10 cellular contexts compared by ENCODE assay signal in the genomic region with DNA sequence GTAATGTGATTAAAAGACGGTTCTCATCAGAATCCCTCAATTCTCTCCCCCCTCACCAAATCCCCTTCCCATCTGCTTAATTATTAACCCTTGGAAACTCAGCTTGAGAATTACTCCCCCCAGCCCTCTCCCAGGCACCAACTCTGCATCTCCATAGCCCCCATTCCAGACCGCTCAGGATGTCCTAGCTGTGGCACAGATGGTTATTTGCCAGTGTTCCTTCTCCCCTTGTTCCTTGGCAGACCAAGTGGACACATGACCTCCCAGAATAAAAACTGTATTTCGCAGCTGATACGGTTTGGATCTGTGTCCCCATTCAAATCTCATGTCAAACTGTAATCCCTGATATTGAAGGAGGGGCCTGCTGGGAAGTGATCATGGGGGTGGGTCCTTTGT. TPM values are rescaled to one million over a fixed set of nuclear protein-coding genes. Genes with fewer than 3 reads are reported as not detected.
DNase-seq lines count a peak whose midpoint lies in the region; ATAC-seq, FAIRE-seq and TF ChIP-seq lines count a peak whose summit lies in the region.
"Had no signal": no experiment of that assay in that cellular context is flagged by ENCODE, and none has a peak within 500 bp of the region (broad histone marks: within the 10 kb centered on the region; RNA-seq: fewer than 3 reads in every experiment).

No MANE protein-coding gene starts in this region.

- no peak for TF ChIP-seq POLR2A in GM12878 (IDR thresholded peaks at IDR 0.05; ENCODE audit: low read depth, low read length)
- TF ChIP-seq POLR2A in suprapubic skin (IDR thresholded peaks at IDR 0.05), result no peak
- no peak for TF ChIP-seq POLR2A in GM12891 (IDR thresholded peaks at IDR 0.05; ENCODE audit: low read depth, low read length)

- WGBS in GM12878 (ENCODE audit: insufficient coverage, insufficient replicate concordance, low lambda C conversion rate, missing lambda C conversion rate), result 68% methylated on average over 4 of the region's 4 CpGs
- 95% methylated on average over 4 of the region's 4 CpGs for WGBS in suprapubic skin

- no peak for DNase-seq in activated CD4-positive, alpha-beta T cell treated with anti-CD3 and anti-CD28 coated beads, Interleukin-2, amount 10 ng/mL, durations not matched to agents 24 days and 14 days
- no peak for DNase-seq in activated CD4-positive, alpha-beta T cell treated with anti-CD3 and anti-CD28 coated beads for 4 hours
- DNase-seq in GM12878 (ENCODE audit: low read depth, low spot score) (no peak), left lung (no peak), suprapubic skin (ENCODE audit: low spot score in 2 of 2) (no peak), epidermal melanocyte (ENCODE audit: insufficient read length, low spot score) (no peak), GM12891 (ENCODE audit: insufficient read length, low spot score) (no peak)
- DNase-seq: NCI-H1694 treated with DMSO at 0.1 percent for 48 hours, RPMI8226 had no signal

- CTCF ChIA-PET in GM12878 (lab: Yijun Ruan, JAX), result interaction anchor here (0.7 to 2.4 kb wide), 5 partner anchors 25 to 134 kb away, joined by 3 to 7 read pairs (median 3); no protein-coding TSS in a partner anchor

- BruUV-seq in GM12878 (replicated peaks; lab: Mats Ljungman, UMichigan), result no TSS peak

- H3K27ac Mint-ChIP-seq in activated CD4-positive, alpha-beta T cell treated with anti-CD3 and anti-CD28 coated beads, Interleukin-2, amount 10 ng/mL, durations not matched to agents 24 days and 14 days, result peak overlapping the region; percentile 97

- no peaks in the 10 kb centered on the region for H3K79me2 ChIP-seq in GM12878 (ENCODE audit: control insufficient read depth, insufficient read depth, low read length)

- no peak overlapping the region for H3K4me2 ChIP-seq in GM12878 (ENCODE audit: control insufficient read depth, insufficient read depth)

- SMC1A ChIA-PET in GM12878 (lab: Charles Lee; ENCODE audit: uncharacterized antibody, unreplicated experiment), result interaction anchor here (1.1 to 1.9 kb wide), 4 partner anchors 13 to 136 kb away, joined by 3 to 6 read pairs (median 4); partner anchors contain the start of gene PRPF38B

- peaks cover 40% of the 10 kb centered on the region for H3K36me3 Mint-ChIP-seq in activated CD4-positive, alpha-beta T cell treated with anti-CD3 and anti-CD28 coated beads, Interleukin-2, amount 10 ng/mL, durations not matched to agents 24 days and 14 days (ENCODE audit: low read depth)

- TF ChIP-seq CTCF in GM12878 (IDR thresholded peaks at IDR 0.05 in 2 of 3, conservative IDR thresholded peaks at IDR 0.05 in 1 of 3; ENCODE audit: control insufficient read depth in 2 of 3, extremely low read depth in 1 of 3, insufficient read depth in 1 of 3, low read depth in 3 of 3, low read length in 3 of 3), result no peak
- TF ChIP-seq CTCF in left lung (IDR thresholded peaks at IDR 0.05), result no peak
- TF ChIP-seq CTCF in suprapubic skin (IDR thresholded peaks at IDR 0.05), result no peak

- peaks cover 3% of the 10 kb centered on the region for H3K9me3 Mint-ChIP-seq in activated CD4-positive, alpha-beta T cell treated with anti-CD3 and anti-CD28 coated beads, Interleukin-2, amount 10 ng/mL, durations not matched to agents 24 days and 14 days

- peaks cover 54% of the 10 kb centered on the region for H3K4me1 Mint-ChIP-seq in activated CD4-positive, alpha-beta T cell treated with anti-CD3 and anti-CD28 coated beads, Interleukin-2, amount 10 ng/mL, durations not matched to agents 24 days and 14 days

- RAD21 ChIA-PET in GM12878 (lab: Charles Lee; ENCODE audit: unreplicated experiment), result interaction anchor here (0.7 to 2.0 kb wide), 3 partner anchors 46 to 137 kb away, joined by 3 to 4 read pairs (median 3); partner anchors contain the start of gene PRPF38B

- no peaks in the 10 kb centered on the region for H3K9me3 ChIP-seq in GM12878 (replicated peaks; ENCODE audit: control insufficient read depth, insufficient read depth, low read length)
- no peaks in the 10 kb centered on the region for H3K9me3 ChIP-seq in left lung
- H3K9me3 ChIP-seq in suprapubic skin, result no peaks in the 10 kb centered on the region

- in situ Hi-C loops in GM12878 (cut with MboI), result loop anchor here (5.0 kb wide), 1 partner anchor 79 kb away; no protein-coding TSS in a partner anchor

- peak overlapping the region; percentile 59; the same call in 1 of the 2 replicates for H2AFZ ChIP-seq in GM12878 (ENCODE audit: control insufficient read depth, low read depth, low read length)

- H3K4me1 ChIP-seq in GM12878 (ENCODE audit: control insufficient read depth, insufficient read depth, low read length) (peaks cover 3% of the 10 kb centered on the region; the same call in 1 of the 2 replicates), left lung (peaks cover 0 to 56% of the 10 kb centered on the region in 2 donors), suprapubic skin (peaks cover 8% of the 10 kb centered on the region)

- TF ChIP-seq RAD21 in GM12878 (IDR thresholded peaks at IDR 0.05; ENCODE audit: insufficient read depth, low read depth, low read length), result no peak

- H3K27ac ChIP-seq in GM12878 (ENCODE audit: control insufficient read depth, insufficient read depth) (no peak overlapping the region), left lung (peak overlapping the region; percentile 75 to 97), suprapubic skin (peak overlapping the region; percentile 75)

- peak overlapping the region; percentile 82 for H3K4me3 Mint-ChIP-seq in activated CD4-positive, alpha-beta T cell treated with anti-CD3 and anti-CD28 coated beads, Interleukin-2, amount 10 ng/mL, durations not matched to agents 24 days and 14 days

- POLR2A ChIA-PET in GM12878 (lab: Charles Lee), result interaction anchor here (1.2 to 1.7 kb wide), 2 partner anchors 46 to 86 kb away, joined by 3 to 4 read pairs; partner anchors contain the start of genes EEIG2 and PRPF38B

- FAIRE-seq in GM12878 (lab: Jason Lieb, UNC) (no peak), GM12891 (lab: Jason Lieb, UNC) (no peak)

- intact Hi-C loops in activated CD4-positive, alpha-beta T cell treated with anti-CD3 and anti-CD28 coated beads, Interleukin-2, amount 10 ng/mL, durations not matched to agents 24 days and 14 days (cut with micrococcal nuclease), result loop anchor here (2.0 to 10.0 kb wide), 4 partner anchors 59 to 711 kb away; partner anchors contain the start of genes SLC25A24 and STXBP3
- intact Hi-C loops in GM12878 (cut with micrococcal nuclease; ENCODE audit: unreplicated experiment) (no loop called here), left lung (cut with DNase I) (loop anchor here in 1 of 2 donors (5.0 kb wide), 1 partner anchor 134 kb away; no protein-coding TSS in a partner anchor)

- TF ChIP-seq EP300 in GM12878 (IDR thresholded peaks at IDR 0.05; ENCODE audit: borderline replicate concordance in 1 of 2, control insufficient read depth in 1 of 2, low read depth in 2 of 2, low read length in 2 of 2) (no peak), suprapubic skin (IDR thresholded peaks at IDR 0.05) (no peak)

- H3K27me3 Mint-ChIP-seq in activated CD4-positive, alpha-beta T cell treated with anti-CD3 and anti-CD28 coated beads, Interleukin-2, amount 10 ng/mL, durations not matched to agents 24 days and 14 days, result no peaks in the 10 kb centered on the region

- H3K27me3 ChIP-seq in GM12878 (replicated peaks in 1 of 2; ENCODE audit: control insufficient read depth in 2 of 2, insufficient read depth in 2 of 2, low read length in 1 of 2) (no peaks in the 10 kb centered on the region), left lung (no peaks in the 10 kb centered on the region), suprapubic skin (no peaks in the 10 kb centered on the region)

- H3K4me3 ChIP-seq in GM12878 (no peak overlapping the region), left lung (no peak overlapping the region), suprapubic skin (no peak overlapping the region)

- no peak overlapping the region for H3K9ac ChIP-seq in GM12878 (ENCODE audit: control insufficient read depth, insufficient read depth, low read length)

- H3K36me3 ChIP-seq in GM12878 (ENCODE audit: control insufficient read depth in 2 of 2, insufficient read depth in 2 of 2, low read length in 1 of 2) (no peaks in the 10 kb centered on the region), left lung (no peaks in the 10 kb centered on the region), suprapubic skin (no peaks in the 10 kb centered on the region)

- no peaks in the 10 kb centered on the region for H4K20me1 ChIP-seq in GM12878 (ENCODE audit: control insufficient read depth, insufficient read depth)

- ATAC-seq in GM12878, result no peak
- ATAC-seq in left lung, result no peak
- ATAC-seq in HG03097 (IDR thresholded peaks at IDR 0.05; ENCODE audit: low FRiP score, unreplicated experiment), result no peak

RNA-seq across cellular contexts. Expression of gene HENMT1, which starts 14.6 kb away (rescaled TPM):
- total RNA-seq in activated CD4-positive, alpha-beta T cell treated with anti-CD3 and anti-CD28 coated beads, Interleukin-2, amount 10 ng/mL, durations not matched to agents 24 days and 14 days, result 17.5 and 17.7 TPM in 2 replicates
- total RNA-seq in GM12878 (2013; cell fraction: nucleolus; rRNA removed), result 1.9 and 4.2 TPM in 2 replicates
- total RNA-seq in GM12878 (2014; rRNA removed), result 8.1 and 9.0 TPM in 2 replicates
- 10.1 and 10.5 TPM in 2 replicates for total RNA-seq in GM12878 (2014; rRNA removed; fragmentation: Illumina TruSeq; extraction: Trizol)
- total RNA-seq in GM12878 (2021), result 6.0 and 8.3 TPM in 2 replicates
- 2.5 TPM for polyA plus RNA-seq in GM12878 (2011; ENCODE audit: low read depth)
- polyA plus RNA-seq in GM12878 (2011; rRNA removed), result 4.4 and 7.3 TPM in 2 replicates
- 2.0 and 2.5 TPM in 2 replicates for polyA plus RNA-seq in GM12878 (2011; cell fraction: cytosol; rRNA removed)
- polyA plus RNA-seq in GM12878 (2011; cell fraction: nucleus; rRNA removed), result 1.4 and 1.9 TPM in 2 replicates
- polyA plus RNA-seq in GM12878 (2012), result 2.8 and 3.4 TPM in 2 replicates
- 10.7 and 13.6 TPM in 2 replicates for polyA plus RNA-seq in GM12878 (2014; fragmentation: Illumina TruSeq; extraction: Trizol)
- 10 to 100 TPM; 13.6 to 15.2 TPM for polyA plus RNA-seq in GM12878 (2014; fragmentation: Nextera tagmentation; extraction: Ambion mirVana)
- polyA plus RNA-seq in GM12878 (2014; rRNA removed), result 7.1 and 8.7 TPM in 2 replicates
- 10 to 100 TPM; 13.0 to 15.6 TPM for polyA plus RNA-seq in GM12878 (2016; fragmentation: Nextera tagmentation; extraction: Ambion mirVana)
- polyA minus RNA-seq in GM12878 (2011; rRNA and poly(A)+ RNA removed), result 0.98 and 1.8 TPM in 2 replicates
- polyA minus RNA-seq in GM12878 (2011; cell fraction: cytosol; rRNA and poly(A)+ RNA removed), result 0.67 and 0.94 TPM in 2 replicates
- polyA minus RNA-seq in GM12878 (2011; cell fraction: nucleus; rRNA and poly(A)+ RNA removed), result 0.12 and 0.38 TPM in 2 replicates
- 1 to 10 TPM; 7.0 to 7.6 TPM for total RNA-seq in left lung
- total RNA-seq in suprapubic skin, result 1 to 10 TPM; 1.8 to 4.6 (median 2.4) TPM
- polyA plus RNA-seq in GM12891 (2012; ENCODE audit: low read depth, missing spikeins), result 6.8 TPM

RNA-seq across cellular contexts. Expression of gene PRPF38B, which starts 45.8 kb away (rescaled TPM):
- total RNA-seq in activated CD4-positive, alpha-beta T cell treated with anti-CD3 and anti-CD28 coated beads, Interleukin-2, amount 10 ng/mL, durations not matched to agents 24 days and 14 days, result 89.2 and 90.3 TPM in 2 replicates
- 114 and 117 TPM in 2 replicates for total RNA-seq in GM12878 (2013; cell fraction: nucleolus; rRNA removed)
- total RNA-seq in GM12878 (2014; rRNA removed) (35.6 and 37.8 TPM in 2 replicates), GM12878 (2014; rRNA removed; fragmentation: Illumina TruSeq; extraction: Trizol) (47.5 and 49.2 TPM in 2 replicates), GM12878 (2021) (37.2 and 40.7 TPM in 2 replicates), left lung (10 to 100 TPM; 24.7 to 40.5 TPM), suprapubic skin (10 to 100 TPM; 17.5 to 58.4 (median 25.4) TPM)
- 19.0 TPM for polyA plus RNA-seq in GM12878 (2011; ENCODE audit: low read depth)
- polyA plus RNA-seq in GM12878 (2011; rRNA removed) (72.1 and 107 TPM in 2 replicates), GM12878 (2014; fragmentation: Illumina TruSeq; extraction: Trizol) (79.2 and 107 TPM in 2 replicates), GM12878 (2014; fragmentation: Nextera tagmentation; extraction: Ambion mirVana) (10 to 100 TPM; 32.9 to 37.9 TPM), GM12878 (2014; rRNA removed) (65.8 and 69.0 TPM in 2 replicates), GM12878 (2016; fragmentation: Nextera tagmentation; extraction: Ambion mirVana) (10 to 100 TPM; 48.1 to 53.8 TPM)
- polyA plus RNA-seq in GM12878 (2011; cell fraction: cytosol; rRNA removed), result 19.6 and 30.4 TPM in 2 replicates
- 77.6 and 96.4 TPM in 2 replicates for polyA plus RNA-seq in GM12878 (2011; cell fraction: nucleus; rRNA removed)
- polyA plus RNA-seq in GM12878 (2012), result 39.1 and 43.1 TPM in 2 replicates
- 33.1 and 36.8 TPM in 2 replicates for polyA minus RNA-seq in GM12878 (2011; rRNA and poly(A)+ RNA removed)
- 13.5 and 14.0 TPM in 2 replicates for polyA minus RNA-seq in GM12878 (2011; cell fraction: cytosol; rRNA and poly(A)+ RNA removed)
- polyA minus RNA-seq in GM12878 (2011; cell fraction: nucleus; rRNA and poly(A)+ RNA removed), result 73.0 and 120 TPM in 2 replicates
- polyA plus RNA-seq in GM12891 (2012; ENCODE audit: low read depth, missing spikeins), result 30.9 TPM
